Comparison of ENCODE assay signal across 16 cellular contexts in genomic region chr2:19733390-19733789, GRCh38.
"Had no signal": no experiment of that assay in that cellular context is flagged by ENCODE, and none has a peak within 500 bp of the region (broad histone marks: within the 10 kb centered on the region; RNA-seq: fewer than 3 reads in every experiment).

No MANE protein-coding gene starts in this region.

- H3K4me3 ChIP-seq: psoas muscle had no signal

- H3K36me3 ChIP-seq: WERI-Rb-1 had no signal

- DNase-seq: activated CD8-positive, alpha-beta T cell treated with anti-CD3 and anti-CD28 coated beads for 36 hours; activated effector memory CD4-positive, alpha-beta T cell treated with anti-CD3 and anti-CD28 coated beads, Interleukin-2, amount 50 U/mL, for 16 hours; activated T-cell treated with anti-CD3 and anti-CD28 coated beads, Interleukin-2, amount 50 U/mL, for 4 hours; effector memory CD4-positive, alpha-beta T cell; hippocampal formation; psoas muscle; stimulated activated CD4-positive, alpha-beta T cell treated with anti-CD3 and anti-CD28 coated beads, Interleukin-2, amount 100 ng/mL, for 48 hours; WERI-Rb-1 had no signal

- H3K27ac Mint-ChIP-seq: activated CD8-positive, alpha-beta T cell treated with anti-CD3 and anti-CD28 coated beads for 36 hours; activated naive CD8-positive, alpha-beta T cell; natural killer cell treated with Interleukin-12 subunit alpha and Interleukin-12 subunit beta and Interleukin-15 and Interleukin-18, amount 100 ng/mL, for 72 hours; stimulated activated memory B cell treated with anti-CD40 and anti-IgM and Interleukin-4, amounts not matched to agents 10 μg/mL and 1 μg/mL and 100 μg/mL, for 72 hours; T-helper 1 cell treated with Interleukin-12 subunit alpha and Interleukin-12 subunit beta and Interleukin-4 antibody, amounts not matched to agents 30 μg/mL and 1 μg/mL, for 36 hours had no signal

- H3K9me3 Mint-ChIP-seq: activated CD8-positive, alpha-beta T cell treated with anti-CD3 and anti-CD28 coated beads for 36 hours; activated T-cell treated with anti-CD3 and anti-CD28 coated beads, Interleukin-2, amount 50 U/mL, for 4 hours; central memory CD8-positive, alpha-beta T cell; natural killer cell treated with Interleukin-12 subunit alpha and Interleukin-12 subunit beta and Interleukin-15 and Interleukin-18, amount 100 ng/mL, for 72 hours; stimulated activated memory B cell treated with anti-CD40 and anti-IgM and Interleukin-4, amounts not matched to agents 10 μg/mL and 1 μg/mL and 100 μg/mL, for 72 hours; T-helper 1 cell treated with Interleukin-12 subunit alpha and Interleukin-12 subunit beta and Interleukin-4 antibody, amounts not matched to agents 30 μg/mL and 1 μg/mL, for 36 hours had no signal

- H3K36me3 Mint-ChIP-seq: activated naive CD8-positive, alpha-beta T cell; brain; natural killer cell treated with Interleukin-12 subunit alpha and Interleukin-12 subunit beta and Interleukin-15 and Interleukin-18, amount 100 ng/mL, for 72 hours; stimulated activated memory B cell treated with anti-CD40 and anti-IgM and Interleukin-4, amounts not matched to agents 10 μg/mL and 1 μg/mL and 100 μg/mL, for 72 hours had no signal

- H3K4me3 Mint-ChIP-seq: activated CD8-positive, alpha-beta T cell treated with anti-CD3 and anti-CD28 coated beads for 36 hours; activated naive CD8-positive, alpha-beta T cell; activated T-cell treated with anti-CD3 and anti-CD28 coated beads, Interleukin-2, amount 50 U/mL, for 4 hours; brain; central memory CD8-positive, alpha-beta T cell; natural killer cell treated with Interleukin-12 subunit alpha and Interleukin-12 subunit beta and Interleukin-15 and Interleukin-18, amount 100 ng/mL, for 72 hours; stimulated activated memory B cell treated with anti-CD40 and anti-IgM and Interleukin-4, amounts not matched to agents 10 μg/mL and 1 μg/mL and 100 μg/mL, for 72 hours; T-helper 1 cell treated with Interleukin-12 subunit alpha and Interleukin-12 subunit beta and Interleukin-4 antibody, amounts not matched to agents 30 μg/mL and 1 μg/mL, for 36 hours had no signal

- H3K4me1 Mint-ChIP-seq: central memory CD8-positive, alpha-beta T cell; stimulated activated memory B cell treated with anti-CD40 and anti-IgM and Interleukin-4, amounts not matched to agents 10 μg/mL and 1 μg/mL and 100 μg/mL, for 72 hours had no signal

- H3K9me3 ChIP-seq: psoas muscle had no signal

- H3K27ac ChIP-seq: psoas muscle, WERI-Rb-1 had no signal

- ATAC-seq: activated CD8-positive, alpha-beta T cell treated with anti-CD3 and anti-CD28 coated beads for 36 hours; activated T-cell treated with anti-CD3 and anti-CD28 coated beads, Interleukin-2, amount 50 U/mL, for 4 hours; left lobe of liver; natural killer cell treated with Interleukin-12 subunit alpha and Interleukin-12 subunit beta and Interleukin-15 and Interleukin-18, amount 100 ng/mL, for 72 hours; sciatic nerve; stimulated activated memory B cell treated with anti-CD40 and anti-IgM and Interleukin-4, amounts not matched to agents 10 μg/mL and 1 μg/mL and 100 μg/mL, for 72 hours had no signal
